ENCODE assay signal across 9 cellular contexts in the genomic region with DNA sequence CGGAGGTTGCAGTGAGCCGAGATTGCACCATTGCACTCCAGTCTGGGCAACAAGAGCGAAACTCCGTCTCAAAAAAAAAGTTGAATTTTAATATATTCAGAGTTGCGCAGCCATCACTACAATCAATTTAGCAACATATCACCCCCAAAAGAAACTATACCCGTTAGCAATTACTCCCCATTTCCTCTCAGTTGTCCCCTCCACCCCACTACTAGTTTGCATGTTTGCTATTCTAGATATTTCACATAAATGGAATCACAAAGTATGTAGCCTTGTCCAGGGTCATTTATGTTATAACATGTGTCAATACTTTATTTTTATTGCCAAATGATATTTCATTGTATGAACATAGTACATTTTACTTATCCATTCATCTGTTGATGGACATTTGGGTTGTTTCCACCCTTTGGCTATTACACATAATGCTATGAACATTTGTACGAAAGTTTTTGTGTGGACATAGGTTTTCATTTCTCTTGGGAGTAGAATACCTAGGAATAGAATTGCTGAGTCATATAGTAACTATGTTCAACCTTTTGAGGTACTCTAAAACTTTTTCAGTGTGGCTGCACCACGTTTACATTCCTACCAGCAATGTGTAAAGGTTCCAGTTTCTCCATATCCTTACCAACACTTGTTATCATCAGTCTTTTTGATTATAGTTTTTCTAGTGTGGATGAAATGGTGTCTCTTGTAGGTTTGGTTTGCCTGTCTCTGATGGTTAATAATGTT. TPM values are rescaled to one million over a fixed set of nuclear protein-coding genes. Genes with fewer than 3 reads are reported as not detected.
DNase-seq lines count a peak whose midpoint lies in the region; ATAC-seq and TF ChIP-seq lines count a peak whose summit lies in the region.
"Had no signal": no experiment of that assay in that cellular context is flagged by ENCODE, and none has a peak within 500 bp of the region (broad histone marks: within the 10 kb centered on the region; RNA-seq: fewer than 3 reads in every experiment).

No MANE protein-coding gene starts in this region.

- intact Hi-C loops in heart right ventricle (cut with DNase I) (loop anchor here in 4 of 10 donors (5.0 kb wide), 4 partner anchors 104 to 151 kb away; a partner anchor contains a TSS), cardiac septum (cut with DNase I) (loop anchor here (5.0 kb wide), 1 partner anchor 149 kb away; no protein-coding TSS in a partner anchor), vagina (cut with DNase I) (no loop called here)
- intact Hi-C loops in activated CD4-positive, alpha-beta memory T cell treated with anti-CD3 and anti-CD28 coated beads for 36 hours (cut with micrococcal nuclease), result loop anchor here (5.0 kb wide), 4 partner anchors 101 to 994 kb away; a partner anchor contains a TSS

- H3K27ac ChIP-seq in heart right ventricle (peak overlapping the region in 6 of 10 donors; percentile 95 to 100 (median 98)), iPS-20b (ENCODE audit: low read length) (no peak overlapping the region), vagina (peak overlapping the region; percentile 97)

- H3K27me3 Mint-ChIP-seq in activated CD4-positive, alpha-beta memory T cell treated with anti-CD3 and anti-CD28 coated beads for 36 hours, result no peaks in the 10 kb centered on the region

- TF ChIP-seq CTCF in heart right ventricle (IDR thresholded peaks at IDR 0.05) (no peak), vagina (IDR thresholded peaks at IDR 0.05) (no peak)

- H3K9me3 Mint-ChIP-seq in activated CD4-positive, alpha-beta memory T cell treated with anti-CD3 and anti-CD28 coated beads for 36 hours, result no peaks in the 10 kb centered on the region

- POLR2A ChIA-PET in activated CD4-positive, alpha-beta memory T cell treated with anti-CD3 and anti-CD28 coated beads for 36 hours (lab: Charles Lee), result interaction anchor here (2.1 kb wide), 1 partner anchor 149 kb away, joined by 5 read pairs; no protein-coding TSS in a partner anchor

- TF ChIP-seq POLR2A in vagina (IDR thresholded peaks at IDR 0.05), result no peak

- H3K4me1 Mint-ChIP-seq in activated CD4-positive, alpha-beta memory T cell treated with anti-CD3 and anti-CD28 coated beads for 36 hours (ENCODE audit: low read depth), result peaks cover 24% of the 10 kb centered on the region

- H3K36me3 ChIP-seq in heart right ventricle, result peaks cover 0 to 6% (median 0%) of the 10 kb centered on the region in 9 donors
- no peaks in the 10 kb centered on the region for H3K36me3 ChIP-seq in iPS-20b (ENCODE audit: insufficient read depth, low read depth, low read length)
- no peaks in the 10 kb centered on the region for H3K36me3 ChIP-seq in vagina
- H3K36me3 ChIP-seq in MG63, result peaks cover 8% of the 10 kb centered on the region

- peaks cover 9% of the 10 kb centered on the region for H3K36me3 Mint-ChIP-seq in activated CD4-positive, alpha-beta memory T cell treated with anti-CD3 and anti-CD28 coated beads for 36 hours

- peak overlapping the region; percentile 95 for H3K4me3 Mint-ChIP-seq in activated CD4-positive, alpha-beta memory T cell treated with anti-CD3 and anti-CD28 coated beads for 36 hours

- H3K9me3 ChIP-seq in heart right ventricle, result no peaks in the 10 kb centered on the region
- H3K9me3 ChIP-seq in iPS-20b (ENCODE audit: insufficient read depth, low read depth, low read length), result no peaks in the 10 kb centered on the region
- no peaks in the 10 kb centered on the region for H3K9me3 ChIP-seq in vagina
- H3K9me3 ChIP-seq in MG63, result no peaks in the 10 kb centered on the region

- H3K27me3 ChIP-seq in heart right ventricle (no peaks in the 10 kb centered on the region), iPS-20b (ENCODE audit: insufficient read depth, low read length) (no peaks in the 10 kb centered on the region), vagina (no peaks in the 10 kb centered on the region), MG63 (no peaks in the 10 kb centered on the region)

- H3K4me1 ChIP-seq in heart right ventricle (peaks cover 3 to 29% (median 21%) of the 10 kb centered on the region in 9 donors), iPS-20b (ENCODE audit: insufficient read depth, low read length) (peaks cover 2% of the 10 kb centered on the region; the same call in 1 of the 2 replicates), vagina (peaks cover 23% of the 10 kb centered on the region)

- CTCF ChIA-PET in activated CD4-positive, alpha-beta memory T cell treated with anti-CD3 and anti-CD28 coated beads for 36 hours (lab: Charles Lee), result interaction anchor here (1.3 kb wide), 1 partner anchor 43 kb away, joined by 4 read pairs; no protein-coding TSS in a partner anchor

- DNase-seq in heart right ventricle (no peak), cardiac septum (ENCODE audit: low spot score) (no peak), vagina (ENCODE audit: extremely low spot score in 2 of 2) (no peak), MG63 (no peak), SHP77 treated with DMSO at 0.1 percent for 48 hours (lab: John Stamatoyannopoulos, UW) (no peak)
- no peak for DNase-seq in activated CD4-positive, alpha-beta memory T cell treated with anti-CD3 and anti-CD28 coated beads for 36 hours
- DNase-seq: SIG-M5 had no signal

- WGBS in heart right ventricle, 2 donors, result 92% methylated on average over 7 to 8 of the region's 8 CpGs

- no peak for ATAC-seq in heart right ventricle
- ATAC-seq in HG03378 (IDR thresholded peaks at IDR 0.05; ENCODE audit: unreplicated experiment), result no peak

- H3K9ac ChIP-seq in iPS-20b (ENCODE audit: low read depth, low read length), result no peak overlapping the region; the same call in 1 of the 2 replicates

- H3K4me3 ChIP-seq in heart right ventricle (no peak overlapping the region), iPS-20b (ENCODE audit: low read length) (peak overlapping the region; percentile 8; the same call in 1 of the 2 replicates), vagina (no peak overlapping the region), MG63 (no peak overlapping the region)

- peak overlapping the region; percentile 76 for H3K27ac Mint-ChIP-seq in activated CD4-positive, alpha-beta memory T cell treated with anti-CD3 and anti-CD28 coated beads for 36 hours

RNA-seq across cellular contexts. Expression of a gene that starts 2.2 kb away (rescaled TPM):
- total RNA-seq in heart right ventricle (10 to 100 TPM; 11.7 to 28.8 (median 17.6) TPM), cardiac septum (22.6 TPM), vagina (36.6 TPM)
- 10 to 100 TPM in 1 of 2 donors, 1 to 10 TPM in 1; 6.1 to 19.4 TPM for polyA plus RNA-seq in heart right ventricle
- 10 to 100 TPM; 45.4 to 48.2 TPM for total RNA-seq in activated CD4-positive, alpha-beta memory T cell treated with anti-CD3 and anti-CD28 coated beads for 36 hours
- total RNA-seq in MG63 (2014; rRNA removed; shearing (Covaris generic); ENCODE audit: low replicate concordance), result 11.4 and 22.9 TPM in 2 replicates
